ENCODE assay signal across 5 cellular contexts in genomic region chr19:49473501-49473867, GRCh38. TPM values are rescaled to one million over a fixed set of nuclear protein-coding genes. Genes with fewer than 3 reads are reported as not detected.
DNase-seq lines count a peak whose midpoint lies in the region; ATAC-seq, FAIRE-seq and TF ChIP-seq lines count a peak whose summit lies in the region.
"Not testable (repeated sequence)": the region's sequence is repeated elsewhere in the genome, so short reads cannot be mapped to it uniquely, and the experiment has no call there.

No MANE protein-coding gene starts in this region.

- peak overlapping the region; percentile 90 for H3K27ac Mint-ChIP-seq in activated CD4-positive, alpha-beta T cell treated with anti-CD3 and anti-CD28 coated beads, Interleukin-2, amount 10 ng/mL, durations not matched to agents 24 days and 14 days

- dilution Hi-C loops in keratinocyte (cut with MboI; ENCODE audit: extremely low pct_ligation_motif_present, low sequenced_read_pairs) = not testable (repeated sequence)

- not testable (repeated sequence) for H3K27ac ChIP-seq in HL-60 (replicated peaks); keratinocyte (ENCODE audit: control insufficient read depth, insufficient read depth, low read length)
- peak overlapping the region; percentile 73 for H3K27ac ChIP-seq in psoas muscle

- peak overlapping the region; percentile 74 for H3K4me2 ChIP-seq in keratinocyte (ENCODE audit: control insufficient read depth, extremely low read depth, insufficient read depth, low read depth, low read length)

- peak overlapping the region; percentile 62; the same call in 1 of the 2 replicates for H3K4me3 ChIP-seq in HL-60 (replicated peaks; ENCODE audit: insufficient read depth, low read length)
- peak overlapping the region; percentile 66 to 72 for H3K4me3 ChIP-seq in cardiac fibroblast (replicated peaks in 1 of 2; ENCODE audit: low read depth in 2 of 2, low read length in 2 of 2)
- peak overlapping the region in 2 of 3 experiments; percentile 66 to 99 for H3K4me3 ChIP-seq in keratinocyte (ENCODE audit: control insufficient read depth in 2 of 3, extremely low read depth in 1 of 3, insufficient read depth in 2 of 3, low read depth in 1 of 3, low read length in 3 of 3)
- peak overlapping the region; percentile 83 for H3K4me3 ChIP-seq in psoas muscle

- H3K9me3 Mint-ChIP-seq in activated CD4-positive, alpha-beta T cell treated with anti-CD3 and anti-CD28 coated beads, Interleukin-2, amount 10 ng/mL, durations not matched to agents 24 days and 14 days = not testable (repeated sequence)

- peaks cover 56% of the 10 kb centered on the region for H3K4me1 Mint-ChIP-seq in activated CD4-positive, alpha-beta T cell treated with anti-CD3 and anti-CD28 coated beads, Interleukin-2, amount 10 ng/mL, durations not matched to agents 24 days and 14 days

- not testable (repeated sequence) for H3K9me3 ChIP-seq in keratinocyte (ENCODE audit: control insufficient read depth, low read depth, low read length); psoas muscle

- WGBS in psoas muscle, 3 donors = 60 to 62% (median 62%) methylated on average over 9 of the region's 9 CpGs

- peaks cover 11% of the 10 kb centered on the region for H3K4me1 ChIP-seq in keratinocyte (ENCODE audit: control insufficient read depth, extremely low read depth, insufficient read depth, low read length)
- not testable (repeated sequence) for H3K4me1 ChIP-seq in psoas muscle

- not testable (repeated sequence) for ATAC-seq in psoas muscle

- H3K36me3 Mint-ChIP-seq in activated CD4-positive, alpha-beta T cell treated with anti-CD3 and anti-CD28 coated beads, Interleukin-2, amount 10 ng/mL, durations not matched to agents 24 days and 14 days (ENCODE audit: low read depth) = peaks cover 20% of the 10 kb centered on the region

- not testable (repeated sequence) for H4K20me1 ChIP-seq in keratinocyte (ENCODE audit: control insufficient read depth, extremely low read depth, insufficient read depth, low read length)

- H3K27me3 ChIP-seq in HL-60 (ENCODE audit: insufficient read depth, poor library complexity, severe bottlenecking); keratinocyte (ENCODE audit: control insufficient read depth, extremely low read depth, insufficient read depth, low read length); psoas muscle (ENCODE audit: insufficient read depth in 3 of 3, low read length in 2 of 3): not testable (repeated sequence)

- TF ChIP-seq CTCF in HL-60 (IDR thresholded peaks at IDR 0.05; ENCODE audit: insufficient read depth, low read length); cardiac fibroblast (IDR thresholded peaks at IDR 0.05; ENCODE audit: low read depth, low read length); keratinocyte (optimal IDR thresholded peaks at IDR 0.05 in 1 of 3, IDR thresholded peaks at IDR 0.05 in 1 of 3, conservative IDR thresholded peaks at IDR 0.05 in 1 of 3; ENCODE audit: extremely low read depth in 1 of 3, insufficient read depth in 2 of 3, low read length in 3 of 3); psoas muscle (IDR thresholded peaks at IDR 0.05): not testable (repeated sequence)

- peak overlapping the region; percentile 69 for H3K9ac ChIP-seq in keratinocyte (ENCODE audit: control insufficient read depth, extremely low read depth, insufficient read depth, low read length)

- not testable (repeated sequence) for H3K9me1 ChIP-seq in keratinocyte (ENCODE audit: control insufficient read depth, extremely low read depth, insufficient read depth, low read length)

- not testable (repeated sequence) for DNase-seq in HL-60 (ENCODE audit: low read depth in 1 of 2, low spot score in 1 of 2); activated CD4-positive, alpha-beta T cell treated with anti-CD3 and anti-CD28 coated beads, Interleukin-2, amount 10 ng/mL, durations not matched to agents 24 days and 14 days; cardiac fibroblast (ENCODE audit: low read depth in 2 of 2); keratinocyte (ENCODE audit: low read depth, low spot score); psoas muscle

- intact Hi-C loops in activated CD4-positive, alpha-beta T cell treated with anti-CD3 and anti-CD28 coated beads, Interleukin-2, amount 10 ng/mL, durations not matched to agents 24 days and 14 days (cut with micrococcal nuclease); psoas muscle (cut with DNase I): not testable (repeated sequence)

- not testable (repeated sequence) for FAIRE-seq in keratinocyte (lab: Jason Lieb, UNC)

- H3K4me3 Mint-ChIP-seq in activated CD4-positive, alpha-beta T cell treated with anti-CD3 and anti-CD28 coated beads, Interleukin-2, amount 10 ng/mL, durations not matched to agents 24 days and 14 days = peak overlapping the region; percentile 97

- H3K27me3 Mint-ChIP-seq in activated CD4-positive, alpha-beta T cell treated with anti-CD3 and anti-CD28 coated beads, Interleukin-2, amount 10 ng/mL, durations not matched to agents 24 days and 14 days = not testable (repeated sequence)

- not testable (repeated sequence) for H3K36me3 ChIP-seq in keratinocyte (ENCODE audit: control insufficient read depth in 2 of 2, extremely low read depth in 1 of 2, insufficient read depth in 2 of 2, low read length in 2 of 2); psoas muscle (ENCODE audit: insufficient read depth in 1 of 2, low read depth in 1 of 2)

- peak overlapping the region; percentile 81 for H2AFZ ChIP-seq in keratinocyte (ENCODE audit: control insufficient read depth, low read length)

- not testable (repeated sequence) for H3K79me2 ChIP-seq in keratinocyte (ENCODE audit: control insufficient read depth, insufficient read depth, low read length)

RNA-seq across cellular contexts. Expression of gene FLT3LG, which starts 0.5 kb away (rescaled TPM):
- 51.8 and 57.6 TPM in 2 replicates for total RNA-seq in activated CD4-positive, alpha-beta T cell treated with anti-CD3 and anti-CD28 coated beads, Interleukin-2, amount 10 ng/mL, durations not matched to agents 24 days and 14 days
- polyA plus RNA-seq in keratinocyte (0.80 to 1.7 TPM (median 1.3 TPM) in 3 replicates), psoas muscle (1 to 10 TPM; 1.9 to 4.5 (median 4.1) TPM)
- not detected for polyA plus RNA-seq in keratinocyte (2011; ENCODE audit: low read depth)
- polyA plus RNA-seq in keratinocyte (2011; cell fraction: cytosol; rRNA removed) = 0.53 and 1.6 TPM in 2 replicates
- polyA plus RNA-seq in keratinocyte (2011; cell fraction: nucleus; rRNA removed) = 0.76 and 0.95 TPM in 2 replicates
- polyA plus RNA-seq in keratinocyte (2012; ENCODE audit: low replicate concordance) = 0.47 and 4.0 TPM in 2 replicates
- 1.2 to 4.6 TPM in 2 of 3 replicates, not detected in the other for polyA minus RNA-seq in keratinocyte
- polyA minus RNA-seq in keratinocyte (2011; cell fraction: cytosol; rRNA and poly(A)+ RNA removed) = 2.5 TPM
- polyA minus RNA-seq in keratinocyte (2011; cell fraction: nucleus; rRNA and poly(A)+ RNA removed) = 0.53 TPM in 1 of 2 replicates, not detected in the other
- total RNA-seq in psoas muscle = 1 to 10 TPM; 1.9 to 3.2 (median 2.5) TPM

RNA-seq across cellular contexts. Expression of gene RPL13A, which starts 13.9 kb away (rescaled TPM):
- total RNA-seq in activated CD4-positive, alpha-beta T cell treated with anti-CD3 and anti-CD28 coated beads, Interleukin-2, amount 10 ng/mL, durations not matched to agents 24 days and 14 days = 3,031 and 3,032 TPM in 2 replicates
- polyA plus RNA-seq in keratinocyte (1,826 to 4,676 TPM (median 3,383 TPM) in 3 replicates), psoas muscle (1,000 to 10,000 TPM; 1,992 to 2,955 (median 2,046) TPM)
- 1,172 TPM for polyA plus RNA-seq in keratinocyte (2011; ENCODE audit: low read depth)
- 2,271 and 4,389 TPM in 2 replicates for polyA plus RNA-seq in keratinocyte (2011; cell fraction: cytosol; rRNA removed)
- 847 and 1,123 TPM in 2 replicates for polyA plus RNA-seq in keratinocyte (2011; cell fraction: nucleus; rRNA removed)
- 3,372 and 3,518 TPM in 2 replicates for polyA plus RNA-seq in keratinocyte (2012; ENCODE audit: low replicate concordance)
- 834 to 2,199 TPM (median 1,514 TPM) in 3 replicates for polyA minus RNA-seq in keratinocyte
- polyA minus RNA-seq in keratinocyte (2011; cell fraction: cytosol; rRNA and poly(A)+ RNA removed) = 1,948 TPM
- 676 and 708 TPM in 2 replicates for polyA minus RNA-seq in keratinocyte (2011; cell fraction: nucleus; rRNA and poly(A)+ RNA removed)
- 1,000 to 10,000 TPM; 1,392 to 2,022 (median 1,763) TPM for total RNA-seq in psoas muscle

RNA-seq across cellular contexts. Expression of gene ALDH16A1, which starts 20.5 kb away (rescaled TPM):
- 27.2 and 28.4 TPM in 2 replicates for total RNA-seq in activated CD4-positive, alpha-beta T cell treated with anti-CD3 and anti-CD28 coated beads, Interleukin-2, amount 10 ng/mL, durations not matched to agents 24 days and 14 days
- 7.1 to 12.2 TPM (median 9.8 TPM) in 3 replicates for polyA plus RNA-seq in keratinocyte
- 4.1 TPM for polyA plus RNA-seq in keratinocyte (2011; ENCODE audit: low read depth)
- polyA plus RNA-seq in keratinocyte (2011; cell fraction: cytosol; rRNA removed) = 3.8 and 12.0 TPM in 2 replicates
- polyA plus RNA-seq in keratinocyte (2011; cell fraction: nucleus; rRNA removed) = 16.6 and 27.7 TPM in 2 replicates
- polyA plus RNA-seq in keratinocyte (2012; ENCODE audit: low replicate concordance) = 11.2 and 20.9 TPM in 2 replicates
- 8.6 to 12.1 TPM (median 8.6 TPM) in 3 replicates for polyA minus RNA-seq in keratinocyte
- polyA minus RNA-seq in keratinocyte (2011; cell fraction: cytosol; rRNA and poly(A)+ RNA removed) = 55.1 TPM
- polyA minus RNA-seq in keratinocyte (2011; cell fraction: nucleus; rRNA and poly(A)+ RNA removed) = 17.8 and 19.5 TPM in 2 replicates
- total RNA-seq in psoas muscle = 10 to 100 TPM in 1 of 4 donors, 1 to 10 TPM in 3; 6.5 to 11.1 (median 7.7) TPM
- 10 to 100 TPM in 1 of 3 donors, 1 to 10 TPM in 2; 3.6 to 12.9 (median 5.7) TPM for polyA plus RNA-seq in psoas muscle

RNA-seq across cellular contexts. Expression of gene PIH1D1, which starts 21.9 kb away (rescaled TPM):
- total RNA-seq in activated CD4-positive, alpha-beta T cell treated with anti-CD3 and anti-CD28 coated beads, Interleukin-2, amount 10 ng/mL, durations not matched to agents 24 days and 14 days = 134 and 135 TPM in 2 replicates
- 29.0 to 40.7 TPM (median 37.8 TPM) in 3 replicates for polyA plus RNA-seq in keratinocyte
- 28.1 TPM for polyA plus RNA-seq in keratinocyte (2011; ENCODE audit: low read depth)
- 21.0 and 30.4 TPM in 2 replicates for polyA plus RNA-seq in keratinocyte (2011; cell fraction: cytosol; rRNA removed)
- 52.1 and 56.4 TPM in 2 replicates for polyA plus RNA-seq in keratinocyte (2011; cell fraction: nucleus; rRNA removed)
- polyA plus RNA-seq in keratinocyte (2012; ENCODE audit: low replicate concordance) = 37.2 and 37.3 TPM in 2 replicates
- 23.7 to 31.4 TPM (median 26.2 TPM) in 3 replicates for polyA minus RNA-seq in keratinocyte
- 20.5 TPM for polyA minus RNA-seq in keratinocyte (2011; cell fraction: cytosol; rRNA and poly(A)+ RNA removed)
- polyA minus RNA-seq in keratinocyte (2011; cell fraction: nucleus; rRNA and poly(A)+ RNA removed) = 8.1 and 17.3 TPM in 2 replicates
- total RNA-seq in psoas muscle = 10 to 100 TPM; 37.2 to 60.1 (median 43.1) TPM
- 10 to 100 TPM; 46.4 to 69.8 (median 52.2) TPM for polyA plus RNA-seq in psoas muscle

RNA-seq across cellular contexts. Expression of gene RPS11, which starts 22.8 kb away (rescaled TPM):
- 2,059 and 2,078 TPM in 2 replicates for total RNA-seq in activated CD4-positive, alpha-beta T cell treated with anti-CD3 and anti-CD28 coated beads, Interleukin-2, amount 10 ng/mL, durations not matched to agents 24 days and 14 days
- polyA plus RNA-seq in keratinocyte = 2,569 to 3,320 TPM (median 2,868 TPM) in 3 replicates
- 1,199 TPM for polyA plus RNA-seq in keratinocyte (2011; ENCODE audit: low read depth)
- 3,950 and 4,485 TPM in 2 replicates for polyA plus RNA-seq in keratinocyte (2011; cell fraction: cytosol; rRNA removed)
- polyA plus RNA-seq in keratinocyte (2011; cell fraction: nucleus; rRNA removed) = 1,340 and 1,382 TPM in 2 replicates
- 2,466 and 3,061 TPM in 2 replicates for polyA plus RNA-seq in keratinocyte (2012; ENCODE audit: low replicate concordance)
- polyA minus RNA-seq in keratinocyte = 1,093 to 1,706 TPM (median 1,654 TPM) in 3 replicates
- 920 TPM for polyA minus RNA-seq in keratinocyte (2011; cell fraction: cytosol; rRNA and poly(A)+ RNA removed)
- polyA minus RNA-seq in keratinocyte (2011; cell fraction: nucleus; rRNA and poly(A)+ RNA removed) = 160 and 212 TPM in 2 replicates
- total RNA-seq in psoas muscle = 1,000 to 10,000 TPM; 1,146 to 1,506 (median 1,232) TPM
- polyA plus RNA-seq in psoas muscle = 1,000 to 10,000 TPM; 2,461 to 3,844 (median 3,134) TPM

Comparison
In these comparisons a context has a peak if more than half of its experiments do, and no peak if none do; other contexts are left out.
1. RNA of gene FLT3LG, which starts 0.5 kb away (total RNA-seq): 51.8 to 57.6 TPM in activated CD4-positive, alpha-beta T cell treated with anti-CD3 and anti-CD28 coated beads, Interleukin-2, amount 10 ng/mL, durations not matched to agents 24 days and 14 days; 1.9 to 3.2 TPM in psoas muscle; every median in the first group is over 10 times any median in the second.
2. Peak in every context shown above with its lines, with median percentiles within 50 percentile points of each other: H3K4me3 ChIP-seq.